8 cellular contexts compared by ENCODE assay signal in genomic region chr14:75427126-75427481, GRCh38. TPM values are rescaled to one million over a fixed set of nuclear protein-coding genes. Genes with fewer than 3 reads are reported as not detected.
A peak's percentile ranks its signal among the peaks of the same experiment; 100 is the strongest.
DNase-seq lines count a peak whose midpoint lies in the region; ATAC-seq and TF ChIP-seq lines count a peak whose summit lies in the region.

No MANE protein-coding gene starts in this region.

- no peaks in the 10 kb centered on the region for H3K27me3 Mint-ChIP-seq in Calu3 (ENCODE audit: unreplicated experiment)

- intact Hi-C loops in Calu3 (cut with micrococcal nuclease; ENCODE audit: unreplicated experiment) (loop anchor here (5.0 kb wide), 1 partner anchor 110 kb away; no protein-coding TSS in a partner anchor), HCT116 (cut with micrococcal nuclease) (no loop called here), Right ventricle myocardium superior (cut with DNase I) (loop anchor here (5.0 kb wide), 1 partner anchor 115 kb away; no protein-coding TSS in a partner anchor)

- H4K20me1 ChIP-seq in HCT116 (ENCODE audit: insufficient read depth) = no peaks in the 10 kb centered on the region

- ATAC-seq in HCT116 (no peak), Right ventricle myocardium superior (ENCODE audit: poor library complexity) (peak; percentile 47)

- TF ChIP-seq CTCF in Calu3 (IDR thresholded peaks at IDR 0.05; ENCODE audit: unreplicated experiment) (no peak), HCT116 (IDR thresholded peaks at IDR 0.05 in 2 of 3, conservative IDR thresholded peaks at IDR 0.05 in 1 of 3; ENCODE audit: borderline replicate concordance in 1 of 3, insufficient read depth in 1 of 3, low read depth in 2 of 3, low read length in 2 of 3) (no peak), VCaP (conservative IDR thresholded peaks at IDR 0.05) (no peak), retinal pigment epithelial cell (conservative IDR thresholded peaks at IDR 0.05; ENCODE audit: low read depth, low read length) (no peak)

- BruUV-seq in Calu3 (replicated peaks; lab: Mats Ljungman, UMichigan) = no TSS peak
- BruUV-seq in HCT116 (replicated peaks; lab: Mats Ljungman, UMichigan) = no TSS peak

- peak overlapping the region; percentile 39; the same call in 1 of the 2 replicates for H3K9ac ChIP-seq in HCT116 (ENCODE audit: low read length)

- H2AFZ ChIP-seq in HCT116 (ENCODE audit: low read depth, low read length, poor library complexity, severe bottlenecking) = no peak overlapping the region

- H3K4me2 ChIP-seq in HCT116 (ENCODE audit: low read length) = peak overlapping the region; percentile 75

- DNase-seq in Calu3 (no peak), HCT116 (ENCODE audit: low read depth, low spot score) (no peak), Right ventricle myocardium superior (peak; percentile 58), retinal pigment epithelial cell (ENCODE audit: low read depth) (no peak), SKM-1 (lab: John Stamatoyannopoulos, UW; ENCODE audit: unreplicated experiment) (no peak), GOT3 (lab: John Stamatoyannopoulos, UW) (no peak)
- DNase-seq in activated CD8-positive, alpha-beta memory T cell treated with anti-CD3 and anti-CD28 coated beads, Interleukin-2, amount 50 U/mL, for 48 hours = no peak

- peak overlapping the region; percentile 51 to 59 for H3K4me3 ChIP-seq in HCT116 (replicated peaks in 1 of 2; ENCODE audit: low read depth in 1 of 2, low read length in 2 of 2)
- peak overlapping the region; percentile 58 for H3K4me3 ChIP-seq in retinal pigment epithelial cell (ENCODE audit: low read length)

- H3K4me1 Mint-ChIP-seq in Calu3 (ENCODE audit: low read depth, unreplicated experiment) = peaks cover 22% of the 10 kb centered on the region

- no peaks in the 10 kb centered on the region for H3K27me3 ChIP-seq in HCT116 (ENCODE audit: insufficient read depth, low read length)

- peaks cover 0 to 8% of the 10 kb centered on the region in 2 experiments; a peak in 1 of 4 replicates for H3K9me3 ChIP-seq in HCT116 (ENCODE audit: control insufficient read depth in 1 of 2, insufficient read depth in 1 of 2, low read depth in 1 of 2, low read length in 2 of 2)

- CTCF ChIA-PET in Calu3 (lab: Charles Lee) = interaction anchor here (1.2 kb wide), 1 partner anchor 62 kb away, joined by 4 read pairs; no protein-coding TSS in a partner anchor
- CTCF ChIA-PET in HCT116 (lab: Charles Lee) = no interaction called here

- peak overlapping the region; percentile 73 for H3K4me3 Mint-ChIP-seq in Calu3 (ENCODE audit: low read depth, unreplicated experiment)

- H3K36me3 ChIP-seq in HCT116 (ENCODE audit: control insufficient read depth in 1 of 2, insufficient read depth in 2 of 2, low read length in 2 of 2) = no peaks in the 10 kb centered on the region

- H3K9me2 ChIP-seq in HCT116 (ENCODE audit: insufficient read depth) = no peaks in the 10 kb centered on the region

- no peaks in the 10 kb centered on the region for H3K9me3 Mint-ChIP-seq in Calu3 (ENCODE audit: low read depth, unreplicated experiment)

- H3K79me2 ChIP-seq in HCT116 (ENCODE audit: insufficient read depth, low read length) = no peaks in the 10 kb centered on the region

- H3K27ac Mint-ChIP-seq in Calu3 (ENCODE audit: unreplicated experiment) = no peak overlapping the region

- no peak for TF ChIP-seq RAD21 in HCT116 (IDR thresholded peaks at IDR 0.05; ENCODE audit: low read depth)

- H3K36me3 Mint-ChIP-seq in Calu3 (ENCODE audit: insufficient read depth, unreplicated experiment) = peaks cover 17% of the 10 kb centered on the region

- RAD21 ChIA-PET in HCT116 (lab: Charles Lee; ENCODE audit: low non-redundant PET in 1 of 2, low total read pairs in 2 of 2, uncharacterized antibody in 2 of 2, unreplicated experiment in 2 of 2) = no interaction called here

- no peak for TF ChIP-seq POLR2A in HCT116 (IDR thresholded peaks at IDR 0.05; ENCODE audit: borderline replicate concordance, extremely low read depth, insufficient read depth, insufficient read length)

- peaks cover 25 to 31% of the 10 kb centered on the region in 2 experiments for H3K4me1 ChIP-seq in HCT116 (ENCODE audit: control insufficient read depth in 1 of 2, insufficient read depth in 2 of 2, low read length in 2 of 2)

- POLR2A ChIA-PET in HCT116 (lab: Charles Lee) = no interaction called here

- peak overlapping the region; percentile 71; the same call in 1 of the 2 replicates for H3K27ac ChIP-seq in HCT116 (ENCODE audit: low read depth, low read length)
- peak overlapping the region; percentile 76; the same call in 1 of the 2 replicates for H3K27ac ChIP-seq in VCaP

TF ChIP-seq in HCT116, 20 proteins besides CTCF, POLR2A, EP300 and RAD21:
- TF ChIP-seq, protein P1, sequence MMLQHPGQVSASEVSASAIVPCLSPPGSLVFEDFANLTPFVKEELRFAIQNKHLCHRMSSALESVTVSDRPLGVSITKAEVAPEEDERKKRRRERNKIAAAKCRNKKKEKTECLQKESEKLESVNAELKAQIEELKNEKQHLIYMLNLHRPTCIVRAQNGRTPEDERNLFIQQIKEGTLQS (IDR thresholded peaks at IDR 0.05) = no peak
- TF ChIP-seq EZH2phosphoT487 (IDR thresholded peaks at IDR 0.05; ENCODE audit: borderline replicate concordance) (no peak), CBX3 (IDR thresholded peaks at IDR 0.05; ENCODE audit: low read depth) (no peak), SIN3A (IDR thresholded peaks at IDR 0.05; ENCODE audit: low read depth) (no peak), TCF7L2 (IDR thresholded peaks at IDR 0.05; ENCODE audit: borderline replicate concordance, extremely low read depth, insufficient read depth, insufficient read length) (no peak), FOSL1 (IDR thresholded peaks at IDR 0.05; ENCODE audit: low read depth) (no peak), ZFX (IDR thresholded peaks at IDR 0.05) (no peak), POLR2AphosphoS5 (IDR thresholded peaks at IDR 0.05; ENCODE audit: low read depth, low read length) (no peak), SRF (IDR thresholded peaks at IDR 0.05; ENCODE audit: low read depth) (no peak)
- TF ChIP-seq, protein P2, sequence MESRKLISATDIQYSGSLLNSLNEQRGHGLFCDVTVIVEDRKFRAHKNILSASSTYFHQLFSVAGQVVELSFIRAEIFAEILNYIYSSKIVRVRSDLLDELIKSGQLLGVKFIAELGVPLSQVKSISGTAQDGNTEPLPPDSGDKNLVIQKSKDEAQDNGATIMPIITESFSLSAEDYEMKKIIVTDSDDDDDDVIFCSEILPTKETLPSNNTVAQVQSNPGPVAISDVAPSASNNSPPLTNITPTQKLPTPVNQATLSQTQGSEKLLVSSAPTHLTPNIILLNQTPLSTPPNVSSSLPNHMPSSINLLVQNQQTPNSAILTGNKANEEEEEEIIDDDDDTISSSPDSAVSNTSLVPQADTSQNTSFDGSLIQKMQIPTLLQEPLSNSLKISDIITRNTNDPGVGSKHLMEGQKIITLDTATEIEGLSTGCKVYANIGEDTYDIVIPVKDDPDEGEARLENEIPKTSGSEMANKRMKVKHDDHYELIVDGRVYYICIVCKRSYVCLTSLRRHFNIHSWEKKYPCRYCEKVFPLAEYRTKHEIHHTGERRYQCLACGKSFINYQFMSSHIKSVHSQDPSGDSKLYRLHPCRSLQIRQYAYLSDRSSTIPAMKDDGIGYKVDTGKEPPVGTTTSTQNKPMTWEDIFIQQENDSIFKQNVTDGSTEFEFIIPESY (IDR thresholded peaks at IDR 0.05; ENCODE audit: extremely low read depth, insufficient replicate concordance, low read length) = no peak
- TF ChIP-seq, protein P3, sequence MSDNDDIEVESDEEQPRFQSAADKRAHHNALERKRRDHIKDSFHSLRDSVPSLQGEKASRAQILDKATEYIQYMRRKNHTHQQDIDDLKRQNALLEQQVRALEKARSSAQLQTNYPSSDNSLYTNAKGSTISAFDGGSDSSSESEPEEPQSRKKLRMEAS (IDR thresholded peaks at IDR 0.05) = no peak

RNA-seq across cellular contexts. Expression of gene JDP2, which starts 0.7 kb away (rescaled TPM):
- total RNA-seq in Calu3 (2022) = 18.8 and 24.1 TPM in 2 replicates
- 25.4 TPM for total RNA-seq in HCT116 (2021; ENCODE audit: unreplicated experiment)
- 19.7 and 21.3 TPM in 2 replicates for polyA plus RNA-seq in HCT116 (2012)
- total RNA-seq in Right ventricle myocardium superior = 22.1 TPM
